8 cellular contexts compared by ENCODE assay signal in genomic region chrX:154370882-154371770, GRCh38. TPM values are rescaled to one million over a fixed set of nuclear protein-coding genes. Genes with fewer than 3 reads are reported as not detected.
A peak's percentile ranks its signal among the peaks of the same experiment; 100 is the strongest.
DNase-seq lines count a peak whose midpoint lies in the region; ATAC-seq and TF ChIP-seq lines count a peak whose summit lies in the region.

No MANE protein-coding gene starts in this region.

- peaks cover 19 to 24% of the 10 kb centered on the region in 2 donors for H3K4me1 Mint-ChIP-seq in natural killer cell
- H3K4me1 Mint-ChIP-seq in stimulated activated naive B cell treated with anti-CD40 and anti-IgM and Interleukin-4, amounts not matched to agents 10 μg/mL and 1 μg/mL and 100 μg/mL, for 72 hours = peaks cover 15 to 31% of the 10 kb centered on the region in 2 donors

- H3K27me3 ChIP-seq in Panc1 (ENCODE audit: control insufficient read depth, insufficient read depth, low read length) (no peaks in the 10 kb centered on the region), fibroblast of lung (ENCODE audit: control insufficient read depth, insufficient read depth, low read length) (no peaks in the 10 kb centered on the region)

- no TSS peak for BruUV-seq in Panc1 (replicated peaks; lab: Mats Ljungman, UMichigan)

- H3K27ac ChIP-seq in Panc1 (ENCODE audit: low read length) (peak overlapping the region; percentile 68), fibroblast of lung (ENCODE audit: insufficient read depth, low read length) (peak overlapping the region; percentile 91)

- no peaks in the 10 kb centered on the region for H3K9me3 ChIP-seq in Panc1 (ENCODE audit: control insufficient read depth, insufficient read depth, low read depth, low read length)
- no peaks in the 10 kb centered on the region for H3K9me3 ChIP-seq in fibroblast of lung (ENCODE audit: control insufficient read depth, insufficient read depth, low read depth, low read length)

- peak; percentile 53 for ATAC-seq in GM21619 (IDR thresholded peaks at IDR 0.05; ENCODE audit: unreplicated experiment)
- peak; percentile 80 for ATAC-seq in Panc1
- ATAC-seq in natural killer cell = peak; percentile 47 to 74 (median 52)
- peak; percentile 67 to 74 for ATAC-seq in stimulated activated naive B cell treated with anti-CD40 and anti-IgM and Interleukin-4, amounts not matched to agents 10 μg/mL and 1 μg/mL and 100 μg/mL, for 72 hours (replicated peaks)

- H3K4me2 ChIP-seq in fibroblast of lung (ENCODE audit: extremely low read depth, insufficient read depth, low read length) = peak overlapping the region; percentile 13

- H3K4me1 ChIP-seq in Panc1 (ENCODE audit: control insufficient read depth, insufficient read depth, low read length) (peaks cover 34% of the 10 kb centered on the region), fibroblast of lung (ENCODE audit: control insufficient read depth, extremely low read depth, insufficient read depth, low read length) (peaks cover 6% of the 10 kb centered on the region)

- H2AFZ ChIP-seq in fibroblast of lung (ENCODE audit: low read length) = no peak overlapping the region

- CTCF ChIA-PET in Panc1 (lab: Charles Lee) = interaction anchor here (0.5 to 0.6 kb wide), 3 partner anchors 52 to 342 kb away, joined by 3 to 8 read pairs (median 6); no protein-coding TSS in a partner anchor

- no peaks in the 10 kb centered on the region for H3K9me3 Mint-ChIP-seq in natural killer cell
- H3K9me3 Mint-ChIP-seq in stimulated activated naive B cell treated with anti-CD40 and anti-IgM and Interleukin-4, amounts not matched to agents 10 μg/mL and 1 μg/mL and 100 μg/mL, for 72 hours = no peaks in the 10 kb centered on the region

- H3K36me3 Mint-ChIP-seq in natural killer cell = no peaks in the 10 kb centered on the region
- H3K36me3 Mint-ChIP-seq in stimulated activated naive B cell treated with anti-CD40 and anti-IgM and Interleukin-4, amounts not matched to agents 10 μg/mL and 1 μg/mL and 100 μg/mL, for 72 hours = peaks cover 13 to 17% of the 10 kb centered on the region in 2 donors

- in situ Hi-C loops in KBM-7 (cut with MboI; ENCODE audit: low pct_unique_long_range_greater_than_20kb, low sequenced_read_pairs) (no loop called here), Panc1 (cut with HindIII; ENCODE audit: low pct_unique_long_range_greater_than_20kb, low sequenced_read_pairs) (no loop called here)

- intact Hi-C loops in Panc1 (cut with micrococcal nuclease; ENCODE audit: unreplicated experiment) = no loop called here
- intact Hi-C loops in natural killer cell (cut with micrococcal nuclease) = loop anchor here (10.0 kb wide), 1 partner anchor 276 kb away; the partner anchor contains the start of gene MECP2

- peak overlapping the region; percentile 85 for H3K4me3 Mint-ChIP-seq in natural killer cell
- H3K4me3 Mint-ChIP-seq in stimulated activated naive B cell treated with anti-CD40 and anti-IgM and Interleukin-4, amounts not matched to agents 10 μg/mL and 1 μg/mL and 100 μg/mL, for 72 hours = peak overlapping the region; percentile 82 to 94

- H3K9ac ChIP-seq in fibroblast of lung (ENCODE audit: insufficient read depth, low read length) = peak overlapping the region; percentile 75

- peak overlapping the region; percentile 95 to 97 for H3K27ac Mint-ChIP-seq in natural killer cell
- H3K27ac Mint-ChIP-seq in stimulated activated naive B cell treated with anti-CD40 and anti-IgM and Interleukin-4, amounts not matched to agents 10 μg/mL and 1 μg/mL and 100 μg/mL, for 72 hours = peak overlapping the region; percentile 90

- H3K4me3 ChIP-seq in Panc1 (ENCODE audit: low read depth in 2 of 2, low read length in 2 of 2) = peak overlapping the region; percentile 81 to 96
- peak overlapping the region; percentile 83 to 89 (median 85) for H3K4me3 ChIP-seq in fibroblast of lung (replicated peaks in 1 of 4; ENCODE audit: control extremely low read depth in 1 of 4, insufficient read depth in 1 of 4, low read depth in 3 of 4, low read length in 4 of 4)

- H3K36me3 ChIP-seq in Panc1 (ENCODE audit: control insufficient read depth, insufficient read depth, low read length) = no peaks in the 10 kb centered on the region
- peaks cover 21% of the 10 kb centered on the region for H3K36me3 ChIP-seq in fibroblast of lung (ENCODE audit: control insufficient read depth, insufficient read depth, low read length)

- TF ChIP-seq CTCF in Panc1 (IDR thresholded peaks at IDR 0.05) (no peak), fibroblast of lung (conservative IDR thresholded peaks at IDR 0.05 in 1 of 2, IDR thresholded peaks at IDR 0.05 in 1 of 2; ENCODE audit: low read depth in 1 of 2, low read length in 2 of 2) (no peak), natural killer cell (IDR thresholded peaks at IDR 0.05) (no peak)

- no peaks in the 10 kb centered on the region for H3K27me3 Mint-ChIP-seq in natural killer cell (ENCODE audit: low read depth in 2 of 2)
- no peaks in the 10 kb centered on the region for H3K27me3 Mint-ChIP-seq in stimulated activated naive B cell treated with anti-CD40 and anti-IgM and Interleukin-4, amounts not matched to agents 10 μg/mL and 1 μg/mL and 100 μg/mL, for 72 hours

- no peaks in the 10 kb centered on the region for H4K20me1 ChIP-seq in fibroblast of lung (ENCODE audit: control insufficient read depth, extremely low read depth, insufficient read depth, low read length)

- peaks cover 58% of the 10 kb centered on the region for H3K79me2 ChIP-seq in fibroblast of lung (ENCODE audit: control insufficient read depth, insufficient read depth, low read length)

- POLR2A ChIA-PET in Panc1 (lab: Charles Lee) = interaction anchor here (0.6 to 1.0 kb wide), 2 partner anchors 8 to 11 kb away, joined by 3 to 4 read pairs; partner anchors contain the start of gene EMD

- peak; percentile 96 for DNase-seq in DMS 273 (lab: John Stamatoyannopoulos, UW; ENCODE audit: unreplicated experiment)
- peak; percentile 96 for DNase-seq in KBM-7
- DNase-seq in Panc1 (ENCODE audit: low read depth, low spot score) = peak; percentile 58
- DNase-seq in activated T-helper 1 cell treated with Interleukin-2 at 50 U/mL for 16 hours (ENCODE audit: low read depth) = peak; percentile 85
- peak; percentile 89 to 93 for DNase-seq in fibroblast of lung (ENCODE audit: low read depth in 2 of 2)
- DNase-seq in natural killer cell = peak; percentile 83
- DNase-seq in stimulated activated naive B cell treated with anti-CD40 and anti-IgM and Interleukin-4, amounts not matched to agents 10 μg/mL and 1 μg/mL and 100 μg/mL, for 72 hours = peak; percentile 86

RNA-seq across cellular contexts. Expression of gene FLNA, which starts 3.3 kb away (rescaled TPM):
- total RNA-seq in Panc1 (2021; ENCODE audit: unreplicated experiment) (920 TPM), fibroblast of lung (2,298 and 2,728 TPM in 2 replicates), natural killer cell (1,000 to 10,000 TPM; 2,872 to 3,483 (median 2,927) TPM)
- polyA plus RNA-seq in Panc1 (2012; ENCODE audit: insufficient read length) = 914 TPM
- polyA plus RNA-seq in fibroblast of lung = 654 and 799 TPM in 2 replicates
- 2,069 and 2,562 TPM in 2 replicates for polyA plus RNA-seq in fibroblast of lung (2012)
- polyA minus RNA-seq in fibroblast of lung (ENCODE audit: low replicate concordance) = 6,600 and 11,662 TPM in 2 replicates

RNA-seq across cellular contexts. Expression of gene EMD, which starts 8.0 kb away (rescaled TPM):
- total RNA-seq in Panc1 (2021; ENCODE audit: unreplicated experiment) (178 TPM), fibroblast of lung (23.4 and 26.4 TPM in 2 replicates), natural killer cell (100 to 1,000 TPM; 141 to 175 (median 152) TPM)
- 209 TPM for polyA plus RNA-seq in Panc1 (2012; ENCODE audit: insufficient read length)
- 72.1 and 82.4 TPM in 2 replicates for polyA plus RNA-seq in fibroblast of lung
- 92.1 and 110 TPM in 2 replicates for polyA plus RNA-seq in fibroblast of lung (2012)
- 129 and 139 TPM in 2 replicates for polyA minus RNA-seq in fibroblast of lung (ENCODE audit: low replicate concordance)

RNA-seq across cellular contexts. Expression of gene RPL10, which starts 27.1 kb away (rescaled TPM):
- total RNA-seq in Panc1 (2021; ENCODE audit: unreplicated experiment) (2,466 TPM), fibroblast of lung (2,291 and 2,319 TPM in 2 replicates), natural killer cell (1,000 to 10,000 TPM; 2,249 to 2,456 (median 2,324) TPM)
- 2,477 TPM for polyA plus RNA-seq in Panc1 (2012; ENCODE audit: insufficient read length)
- polyA plus RNA-seq in fibroblast of lung = 4,015 and 4,527 TPM in 2 replicates
- 3,945 and 3,972 TPM in 2 replicates for polyA plus RNA-seq in fibroblast of lung (2012)
- 1,736 and 2,258 TPM in 2 replicates for polyA minus RNA-seq in fibroblast of lung (ENCODE audit: low replicate concordance)

RNA-seq across cellular contexts. Expression of gene DNASE1L1, which starts 37.9 kb away (rescaled TPM):
- total RNA-seq in Panc1 (2021; ENCODE audit: unreplicated experiment) (60.4 TPM), fibroblast of lung (13.9 and 38.5 TPM in 2 replicates), natural killer cell (10 to 100 TPM; 16.7 to 19.6 (median 16.8) TPM)
- 104 TPM for polyA plus RNA-seq in Panc1 (2012; ENCODE audit: insufficient read length)
- 11.3 and 13.6 TPM in 2 replicates for polyA plus RNA-seq in fibroblast of lung
- polyA plus RNA-seq in fibroblast of lung (2012) = 17.0 and 18.7 TPM in 2 replicates
- 22.0 and 24.1 TPM in 2 replicates for polyA minus RNA-seq in fibroblast of lung (ENCODE audit: low replicate concordance)

RNA-seq across cellular contexts. Expression of gene TAFAZZIN, which starts 40.2 kb away (rescaled TPM):
- total RNA-seq in Panc1 (2021; ENCODE audit: unreplicated experiment) = 113 TPM
- 123 TPM for polyA plus RNA-seq in Panc1 (2012; ENCODE audit: insufficient read length)
- total RNA-seq in fibroblast of lung = 17.7 and 21.6 TPM in 2 replicates
- polyA plus RNA-seq in fibroblast of lung = 11.2 and 12.1 TPM in 2 replicates
- 11.5 and 14.2 TPM in 2 replicates for polyA plus RNA-seq in fibroblast of lung (2012)
- polyA minus RNA-seq in fibroblast of lung (ENCODE audit: low replicate concordance) = 18.1 and 20.7 TPM in 2 replicates
- total RNA-seq in natural killer cell = 10 to 100 TPM; 67.3 to 87.2 (median 67.7) TPM

Comparison
In these comparisons a context has a peak if more than half of its experiments do, and no peak if none do; other contexts are left out.
1. Peak in every context shown above with its lines: DNase-seq, ATAC-seq, H3K4me3 ChIP-seq and H3K27ac ChIP-seq.